Comparison of ENCODE assay signal across 8 cellular contexts in genomic region chr10:2949948-2950354, GRCh38.
DNase-seq lines count a peak whose midpoint lies in the region; ATAC-seq and TF ChIP-seq lines count a peak whose summit lies in the region.

No MANE protein-coding gene starts in this region.

- H3K27ac Mint-ChIP-seq in CD4-positive, alpha-beta memory T cell, result peak overlapping the region in 1 of 7 donors; percentile 24

- H4K91ac ChIP-seq in mesenchymal stem cell (ENCODE audit: low read length), result no peak overlapping the region

- TF ChIP-seq CTCF in foreskin keratinocyte (conservative IDR thresholded peaks at IDR 0.05) (no peak), vagina (IDR thresholded peaks at IDR 0.05) (no peak), brain microvascular endothelial cell (IDR thresholded peaks at IDR 0.05; ENCODE audit: low read depth, low read length, missing control alignments) (no peak)

- H3K9ac ChIP-seq in mesenchymal stem cell (ENCODE audit: low read length), result no peak overlapping the region

- H3K79me1 ChIP-seq in mesenchymal stem cell (replicated peaks; ENCODE audit: low read length, poor library complexity, severe bottlenecking), result no peaks in the 10 kb centered on the region

- peak overlapping the region in 1 of 2 experiments; percentile 77 for H3K14ac ChIP-seq in mesenchymal stem cell (ENCODE audit: low read length in 2 of 2)

- DNase-seq in CD4-positive, alpha-beta memory T cell, result no peak
- DNase-seq in LHCN-M2 (ENCODE audit: low read depth), result peak; percentile 16
- DNase-seq in foreskin keratinocyte, result no peak
- no peak for DNase-seq in vagina (ENCODE audit: extremely low spot score in 2 of 2)
- no peak for DNase-seq in brain microvascular endothelial cell
- no peak for DNase-seq in C1 segment of cervical spinal cord (lab: John Stamatoyannopoulos, UW)
- no peak for DNase-seq in mesenchymal stem cell

- no peak overlapping the region for H3K23ac ChIP-seq in mesenchymal stem cell (ENCODE audit: low read length in 2 of 2)

- H3K4ac ChIP-seq in mesenchymal stem cell (ENCODE audit: low read depth in 1 of 2, low read length in 2 of 2), result no peak overlapping the region

- H3K4me1 Mint-ChIP-seq in CD4-positive, alpha-beta memory T cell, result peaks cover 10 to 24% (median 16%) of the 10 kb centered on the region in 4 donors

- H3K27me3 ChIP-seq in CD4-positive, alpha-beta memory T cell (ENCODE audit: insufficient read depth, low read length), result no peaks in the 10 kb centered on the region
- H3K27me3 ChIP-seq in foreskin keratinocyte (no peaks in the 10 kb centered on the region), vagina (no peaks in the 10 kb centered on the region), brain microvascular endothelial cell (replicated peaks) (no peaks in the 10 kb centered on the region), mesenchymal stem cell (ENCODE audit: control insufficient read depth in 1 of 2, insufficient read depth in 1 of 2, low read length in 2 of 2) (peaks cover 16 to 23% of the 10 kb centered on the region in 2 experiments)

- no peak overlapping the region for H2BK12ac ChIP-seq in mesenchymal stem cell (ENCODE audit: low read length in 2 of 2)

- H2AK5ac ChIP-seq in mesenchymal stem cell (ENCODE audit: low read length, severe bottlenecking), result no peak overlapping the region

- no peak overlapping the region for H2AFZ ChIP-seq in mesenchymal stem cell (ENCODE audit: low read depth, low read length)

- peaks cover 18% of the 10 kb centered on the region for H3K4me1 ChIP-seq in CD4-positive, alpha-beta memory T cell (ENCODE audit: insufficient read depth, low read length)
- H3K4me1 ChIP-seq in foreskin keratinocyte, result no peaks in the 10 kb centered on the region
- H3K4me1 ChIP-seq in vagina, result no peaks in the 10 kb centered on the region
- H3K4me1 ChIP-seq in mesenchymal stem cell (ENCODE audit: control insufficient read depth, insufficient read depth, low read depth, low read length), result peaks cover 9% of the 10 kb centered on the region

- H3K36me3 ChIP-seq in CD4-positive, alpha-beta memory T cell (ENCODE audit: insufficient read depth, low read length), result no peaks in the 10 kb centered on the region
- H3K36me3 ChIP-seq in vagina (no peaks in the 10 kb centered on the region), brain microvascular endothelial cell (replicated peaks) (no peaks in the 10 kb centered on the region), mesenchymal stem cell (ENCODE audit: control insufficient read depth in 1 of 2, insufficient read depth in 2 of 2, low read depth in 1 of 2, low read length in 2 of 2) (no peaks in the 10 kb centered on the region)

- no peaks in the 10 kb centered on the region for H3K9me3 ChIP-seq in CD4-positive, alpha-beta memory T cell (ENCODE audit: control insufficient read depth in 1 of 2, low read length in 2 of 2)
- no peaks in the 10 kb centered on the region for H3K9me3 ChIP-seq in vagina
- no peaks in the 10 kb centered on the region for H3K9me3 ChIP-seq in mesenchymal stem cell (ENCODE audit: control insufficient read depth, low read length)

- H2BK5ac ChIP-seq in mesenchymal stem cell (ENCODE audit: low read depth, low read length, poor library complexity, severe bottlenecking), result no peak overlapping the region

- H3K4me3 Mint-ChIP-seq in CD4-positive, alpha-beta memory T cell, result peak overlapping the region in 7 of 8 donors; percentile 17 to 64 (median 40)

- CTCF ChIA-PET in CD4-positive, alpha-beta memory T cell (lab: Charles Lee; ENCODE audit: partially characterized antibody), result no interaction called here

- POLR2A ChIA-PET in CD4-positive, alpha-beta memory T cell (lab: Charles Lee; ENCODE audit: partially characterized antibody), result no interaction called here

- 88% methylated on average over 20 of the region's 20 CpGs for WGBS in mesenchymal stem cell

- H3K4me2 ChIP-seq in mesenchymal stem cell (ENCODE audit: low read length, poor library complexity, severe bottlenecking), result no peak overlapping the region

- intact Hi-C loops in CD4-positive, alpha-beta memory T cell (cut with micrococcal nuclease), result no loop called here
- intact Hi-C loops in vagina (cut with DNase I), result no loop called here

- H3K27ac ChIP-seq in CD4-positive, alpha-beta memory T cell (ENCODE audit: low read depth, low read length), result no peak overlapping the region
- H3K27ac ChIP-seq in foreskin keratinocyte (no peak overlapping the region), vagina (no peak overlapping the region), brain microvascular endothelial cell (no peak overlapping the region), mesenchymal stem cell (ENCODE audit: low read length, poor library complexity, severe bottlenecking) (no peak overlapping the region)

- H2BK15ac ChIP-seq in mesenchymal stem cell (ENCODE audit: low read depth, poor library complexity, severe bottlenecking), result no peak overlapping the region

- no peaks in the 10 kb centered on the region for H3K36me3 Mint-ChIP-seq in CD4-positive, alpha-beta memory T cell

- no peak for TF ChIP-seq POLR2A in vagina (IDR thresholded peaks at IDR 0.05)

- in situ Hi-C loops in brain microvascular endothelial cell (cut with HindIII; ENCODE audit: low pct_ligation_motif_present, low sequenced_read_pairs), result no loop called here

- ATAC-seq in GM21528 (IDR thresholded peaks at IDR 0.05; ENCODE audit: low FRiP score, unreplicated experiment), result peak; percentile 51
- ATAC-seq in foreskin keratinocyte, result peak; percentile 80

- no peak overlapping the region for H4K8ac ChIP-seq in mesenchymal stem cell (ENCODE audit: low read length)

- peaks cover 0 to 3% (median 0%) of the 10 kb centered on the region in 8 donors for H3K9me3 Mint-ChIP-seq in CD4-positive, alpha-beta memory T cell

- peaks cover 12 to 30% of the 10 kb centered on the region in 2 donors for H3K27me3 Mint-ChIP-seq in CD4-positive, alpha-beta memory T cell

- no peak overlapping the region for H3K4me3 ChIP-seq in CD4-positive, alpha-beta memory T cell (ENCODE audit: low read length in 2 of 2)
- H3K4me3 ChIP-seq in vagina (no peak overlapping the region), brain microvascular endothelial cell (ENCODE audit: low read depth, low read length) (no peak overlapping the region), mesenchymal stem cell (ENCODE audit: insufficient read depth in 1 of 2, low read depth in 1 of 2, low read length in 2 of 2) (no peak overlapping the region)

- H3K18ac ChIP-seq in mesenchymal stem cell (ENCODE audit: low read depth in 1 of 2, low read length in 2 of 2), result no peak overlapping the region

- H2BK120ac ChIP-seq in mesenchymal stem cell (ENCODE audit: low read depth, low read length), result no peak overlapping the region
